Comparison of ENCODE assay signal across 34 cellular contexts in the genomic region with DNA sequence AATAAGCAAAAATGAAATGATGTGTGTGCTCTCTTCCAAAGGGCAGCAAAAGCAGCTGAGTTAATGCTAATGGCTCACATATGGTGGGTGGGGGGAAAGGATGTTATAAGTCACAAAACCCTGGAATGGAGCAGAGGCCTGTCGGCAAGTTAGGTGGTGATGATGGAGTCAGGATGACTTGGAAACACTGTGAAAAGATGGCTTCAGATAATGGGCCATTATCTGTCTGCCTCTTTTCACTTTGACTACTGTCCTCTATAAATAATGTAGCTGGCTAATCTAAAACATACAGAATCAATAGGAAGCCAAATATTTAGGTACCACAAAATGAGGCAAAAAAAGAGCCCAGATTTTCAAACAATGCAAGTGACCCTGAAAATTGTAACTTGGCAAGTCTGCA.
"Had no signal": no experiment of that assay in that cellular context is flagged by ENCODE, and none has a peak within 500 bp of the region (broad histone marks: within the 10 kb centered on the region; RNA-seq: fewer than 3 reads in every experiment).

No MANE protein-coding gene starts in this region.

- H3K36me3 Mint-ChIP-seq: activated CD4-positive, alpha-beta memory T cell treated with anti-CD3 and anti-CD28 coated beads for 36 hours; activated naive CD8-positive, alpha-beta T cell; brain; T-cell had no signal

- H3K9me3 Mint-ChIP-seq: activated CD4-positive, alpha-beta memory T cell treated with anti-CD3 and anti-CD28 coated beads for 36 hours; activated CD4-positive, alpha-beta T cell treated with anti-CD3 and anti-CD28 coated beads, Interleukin-2, amount 10 ng/mL, durations not matched to agents 24 days and 14 days; activated T-cell treated with anti-CD3 and anti-CD28 coated beads, Interleukin-2, amount 50 U/mL, for 24 hours; activated T-cell treated with anti-CD3 and anti-CD28 coated beads, Interleukin-2, amount 50 U/mL, for 72 hours; brain; central memory CD8-positive, alpha-beta T cell; T-cell; T-helper 2 cell treated with Interferon-gamma antibody and Interleukin-4, amounts not matched to agents 5 μg/mL and 100 μg/mL, for 36 hours had no signal

- H3K4me3 Mint-ChIP-seq: activated CD4-positive, alpha-beta memory T cell treated with anti-CD3 and anti-CD28 coated beads for 36 hours; activated CD4-positive, alpha-beta T cell treated with anti-CD3 and anti-CD28 coated beads for 36 hours; activated CD4-positive, alpha-beta T cell treated with anti-CD3 and anti-CD28 coated beads, Interleukin-2, amount 10 ng/mL, durations not matched to agents 24 days and 14 days; activated CD8-positive, alpha-beta T cell treated with anti-CD3 and anti-CD28 coated beads, Interleukin-2, amount 10 ng/mL, durations not matched to agents 7 days and 5 days; activated naive CD8-positive, alpha-beta T cell; activated T-cell treated with anti-CD3 and anti-CD28 coated beads, Interleukin-2, amount 50 U/mL, for 24 hours; activated T-cell treated with anti-CD3 and anti-CD28 coated beads, Interleukin-2, amount 50 U/mL, for 72 hours; brain; central memory CD8-positive, alpha-beta T cell; T-cell; T-helper 17 cell; T-helper 2 cell treated with Interferon-gamma antibody and Interleukin-4, amounts not matched to agents 5 μg/mL and 100 μg/mL, for 36 hours had no signal

- H3K27me3 Mint-ChIP-seq: brain had no signal

- ATAC-seq: activated CD4-positive, alpha-beta T cell treated with anti-CD3 and anti-CD28 coated beads for 36 hours; activated CD8-positive, alpha-beta T cell treated with anti-CD3 and anti-CD28 coated beads, Interleukin-2, amount 10 ng/mL, durations not matched to agents 7 days and 5 days; activated T-cell treated with anti-CD3 and anti-CD28 coated beads, Interleukin-2, amount 50 U/mL, for 72 hours; gastroesophageal sphincter; heart right ventricle; T-cell; T-helper 17 cell had no signal

- H3K27ac ChIP-seq: ascending aorta, breast epithelium, cardiac muscle cell, epithelial cell of prostate, esophagus squamous epithelium, gastroesophageal sphincter, heart right ventricle, hepatocyte had no signal

- H3K27ac Mint-ChIP-seq: activated CD4-positive, alpha-beta memory T cell treated with anti-CD3 and anti-CD28 coated beads for 36 hours; activated CD4-positive, alpha-beta T cell treated with anti-CD3 and anti-CD28 coated beads for 36 hours; activated CD4-positive, alpha-beta T cell treated with anti-CD3 and anti-CD28 coated beads, Interleukin-2, amount 10 ng/mL, durations not matched to agents 24 days and 14 days; activated CD8-positive, alpha-beta T cell treated with anti-CD3 and anti-CD28 coated beads, Interleukin-2, amount 10 ng/mL, durations not matched to agents 7 days and 5 days; activated naive CD8-positive, alpha-beta T cell; activated T-cell treated with anti-CD3 and anti-CD28 coated beads, Interleukin-2, amount 50 U/mL, for 24 hours; activated T-cell treated with anti-CD3 and anti-CD28 coated beads, Interleukin-2, amount 50 U/mL, for 72 hours; brain; T-cell; T-helper 17 cell; T-helper 2 cell treated with Interferon-gamma antibody and Interleukin-4, amounts not matched to agents 5 μg/mL and 100 μg/mL, for 36 hours had no signal

- DNase-seq: activated CD4-positive, alpha-beta memory T cell treated with anti-CD3 and anti-CD28 coated beads for 36 hours; activated CD4-positive, alpha-beta T cell treated with anti-CD3 and anti-CD28 coated beads for 36 hours; activated CD4-positive, alpha-beta T cell treated with anti-CD3 and anti-CD28 coated beads, Interleukin-2, amount 10 ng/mL, durations not matched to agents 24 days and 14 days; activated CD4-positive, CD25-positive, alpha-beta regulatory T cell; activated CD4-positive, CD25-positive, alpha-beta regulatory T cell treated with anti-CD3 and anti-CD28 coated beads, Interleukin-2, amount 50 U/mL, for 72 hours; activated CD8-positive, alpha-beta memory T cell treated with anti-CD3 and anti-CD28 coated beads, Interleukin-2, amount 50 U/mL, for 48 hours; activated CD8-positive, alpha-beta T cell treated with anti-CD3 and anti-CD28 coated beads, Interleukin-2, amount 10 ng/mL, durations not matched to agents 7 days and 5 days; activated effector memory CD4-positive, alpha-beta T cell treated with Interleukin-2 at 50 U/mL for 16 hours; activated gamma-delta T cell treated with Interleukin-2 at 50 U/mL for 16 hours; activated naive CD4-positive, alpha-beta T cell treated with anti-CD3 and anti-CD28 coated beads, Interleukin-2, amount 50 U/mL, for 16 hours; activated naive CD4-positive, alpha-beta T cell treated with Interleukin-2 at 50 U/mL for 16 hours; activated T-cell treated with anti-CD3 and anti-CD28 coated beads for 4 hours; activated T-cell treated with anti-CD3 and anti-CD28 coated beads, Interleukin-2, amount 50 U/mL, for 24 hours; activated T-cell treated with anti-CD3 and anti-CD28 coated beads, Interleukin-2, amount 50 U/mL, for 72 hours; amygdala; cortex of kidney; dermis blood vessel endothelial cell; effector CD8-positive, alpha-beta T cell; esophagus squamous epithelium; foreskin melanocyte; heart right ventricle; T-cell; T-helper 17 cell; T1000 had no signal
